10 cellular contexts compared by ENCODE assay signal in genomic region chr6:82568290-82568993, GRCh38.
DNase-seq lines count a peak whose midpoint lies in the region; ATAC-seq lines count a peak whose summit lies in the region.
"Had no signal": no experiment of that assay in that cellular context is flagged by ENCODE, and none has a peak within 500 bp of the region (broad histone marks: within the 10 kb centered on the region; RNA-seq: fewer than 3 reads in every experiment).

No MANE protein-coding gene starts in this region.

- no peaks in the 10 kb centered on the region for H3K36me3 Mint-ChIP-seq in stimulated activated memory B cell treated with anti-CD40 and anti-IgM and Interleukin-4, amounts not matched to agents 10 μg/mL and 1 μg/mL and 100 μg/mL, for 72 hours

- peak; percentile 19 for DNase-seq in COLO668 (lab: John Stamatoyannopoulos, UW; ENCODE audit: unreplicated experiment)
- peak; percentile 84 for DNase-seq in NCI-H1092 treated with DMSO at 0.1 percent for 48 hours (lab: John Stamatoyannopoulos, UW)
- DNase-seq in activated CD4-positive, alpha-beta T cell treated with anti-CD3 and anti-CD28 coated beads, Interleukin-2, amount 50 U/mL, for 48 hours: no peak
- DNase-seq in activated gamma-delta T cell (lab: John Stamatoyannopoulos, UW): no peak
- no peak for DNase-seq in activated T-cell treated with anti-CD3 and anti-CD28 coated beads, Interleukin-2, amount 50 U/mL, for 48 hours
- DNase-seq: activated gamma-delta T cell treated with Interleukin-2 at 50 U/mL for 16 hours, NCI-H524 treated with DMSO at 0.1 percent for 48 hours had no signal

- no peaks in the 10 kb centered on the region for H3K27me3 Mint-ChIP-seq in stimulated activated memory B cell treated with anti-CD40 and anti-IgM and Interleukin-4, amounts not matched to agents 10 μg/mL and 1 μg/mL and 100 μg/mL, for 72 hours

- no peak overlapping the region for H3K4me3 Mint-ChIP-seq in stimulated activated memory B cell treated with anti-CD40 and anti-IgM and Interleukin-4, amounts not matched to agents 10 μg/mL and 1 μg/mL and 100 μg/mL, for 72 hours

- H3K4me1 Mint-ChIP-seq in stimulated activated memory B cell treated with anti-CD40 and anti-IgM and Interleukin-4, amounts not matched to agents 10 μg/mL and 1 μg/mL and 100 μg/mL, for 72 hours: no peaks in the 10 kb centered on the region

- H3K9me3 Mint-ChIP-seq in stimulated activated memory B cell treated with anti-CD40 and anti-IgM and Interleukin-4, amounts not matched to agents 10 μg/mL and 1 μg/mL and 100 μg/mL, for 72 hours: peaks cover 3% of the 10 kb centered on the region

- ATAC-seq in GM19324 (IDR thresholded peaks at IDR 0.05; ENCODE audit: low FRiP score, unreplicated experiment) (peak; percentile 100), HG02884 (IDR thresholded peaks at IDR 0.05; ENCODE audit: unreplicated experiment) (peak; percentile 68)
- no peak for ATAC-seq in stimulated activated memory B cell treated with anti-CD40 and anti-IgM and Interleukin-4, amounts not matched to agents 10 μg/mL and 1 μg/mL and 100 μg/mL, for 72 hours

- H3K27ac Mint-ChIP-seq in stimulated activated memory B cell treated with anti-CD40 and anti-IgM and Interleukin-4, amounts not matched to agents 10 μg/mL and 1 μg/mL and 100 μg/mL, for 72 hours: no peak overlapping the region

Comparison
In these comparisons a context has a peak if more than half of its experiments do, and no peak if none do; other contexts are left out.
1. DNase-seq: peak in COLO668 (single experiment) and NCI-H1092 treated with DMSO at 0.1 percent for 48 hours (single experiment); none in activated CD4-positive, alpha-beta T cell treated with anti-CD3 and anti-CD28 coated beads, Interleukin-2, amount 50 U/mL, for 48 hours (0 of 2), activated gamma-delta T cell (single experiment) and activated T-cell treated with anti-CD3 and anti-CD28 coated beads, Interleukin-2, amount 50 U/mL, for 48 hours (0 of 2).